8 cellular contexts compared by ENCODE assay signal in the genomic region with DNA sequence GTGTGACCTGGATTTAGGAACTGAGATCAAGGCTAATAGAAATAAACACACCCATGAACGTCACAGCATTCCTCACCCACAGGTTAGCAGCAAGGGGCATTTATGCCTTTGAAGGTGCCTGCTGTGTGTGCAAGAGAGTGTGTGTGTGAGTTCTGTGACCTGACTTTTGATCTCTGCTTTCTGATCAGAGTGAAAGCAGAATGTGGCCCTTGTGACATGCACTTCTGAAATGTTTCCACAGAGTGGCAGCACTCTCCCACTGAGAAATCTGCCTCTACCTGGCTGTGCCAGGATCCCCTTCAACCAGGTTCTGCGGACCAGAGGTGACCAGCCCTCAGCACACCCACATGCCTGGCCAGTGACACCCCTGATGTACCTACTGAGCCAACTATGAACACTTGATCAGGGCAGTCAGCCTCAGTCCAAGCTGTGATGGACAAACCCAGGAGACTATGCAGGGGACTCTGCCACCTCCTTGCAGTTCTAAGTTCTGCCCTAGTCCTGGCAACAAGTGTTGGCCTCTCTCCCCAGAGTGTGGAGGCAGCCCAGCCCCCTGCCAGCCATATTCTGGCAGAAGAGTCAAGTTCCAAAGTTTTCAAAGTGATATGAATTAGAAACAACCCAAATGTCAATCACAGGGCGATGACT. TPM values are rescaled to one million over a fixed set of nuclear protein-coding genes. Genes with fewer than 3 reads are reported as not detected.
A peak's percentile ranks its signal among the peaks of the same experiment; 100 is the strongest.
DNase-seq lines count a peak whose midpoint lies in the region; ATAC-seq, FAIRE-seq and TF ChIP-seq lines count a peak whose summit lies in the region.

No MANE protein-coding gene starts in this region.

- TF ChIP-seq POLR2A in GM12878 (IDR thresholded peaks at IDR 0.05; ENCODE audit: low read depth, low read length): no peak
- TF ChIP-seq POLR2A in upper lobe of left lung (IDR thresholded peaks at IDR 0.05): no peak

- TF ChIP-seq RAD21 in GM12878 (IDR thresholded peaks at IDR 0.05; ENCODE audit: insufficient read depth, low read depth, low read length): peak; percentile 55

- peak; percentile 18 for TF ChIP-seq CTCF in AG04449 (IDR thresholded peaks at IDR 0.05; ENCODE audit: insufficient read depth, low read length, missing control alignments)
- peak; percentile 81 for TF ChIP-seq CTCF in GM12864 (IDR thresholded peaks at IDR 0.05; ENCODE audit: low read depth, low read length, missing control alignments)
- TF ChIP-seq CTCF in GM12878 (IDR thresholded peaks at IDR 0.05 in 2 of 3, conservative IDR thresholded peaks at IDR 0.05 in 1 of 3; ENCODE audit: control insufficient read depth in 2 of 3, extremely low read depth in 1 of 3, insufficient read depth in 1 of 3, low read depth in 3 of 3, low read length in 3 of 3): peak; percentile 66 to 71 (median 69); a peak in 5 of 6 replicates
- peak; percentile 44 for TF ChIP-seq CTCF in kidney epithelial cell (IDR thresholded peaks at IDR 0.05; ENCODE audit: insufficient read depth, low read length, poor library complexity, severe bottlenecking)
- TF ChIP-seq CTCF in upper lobe of left lung (IDR thresholded peaks at IDR 0.05): peak; percentile 26 to 80 (median 50)

- no peaks in the 10 kb centered on the region for H3K36me3 ChIP-seq in GM12878 (ENCODE audit: control insufficient read depth in 2 of 2, insufficient read depth in 2 of 2, low read length in 1 of 2)
- no peaks in the 10 kb centered on the region for H3K36me3 ChIP-seq in kidney epithelial cell (ENCODE audit: control insufficient read depth, insufficient read depth, low read length)
- H3K36me3 ChIP-seq in upper lobe of left lung: no peaks in the 10 kb centered on the region

- H3K79me2 ChIP-seq in GM12878 (ENCODE audit: control insufficient read depth, insufficient read depth, low read length): no peaks in the 10 kb centered on the region

- TF ChIP-seq EP300 in GM12878 (IDR thresholded peaks at IDR 0.05; ENCODE audit: borderline replicate concordance in 1 of 2, control insufficient read depth in 1 of 2, low read depth in 2 of 2, low read length in 2 of 2) (no peak), upper lobe of left lung (IDR thresholded peaks at IDR 0.05) (no peak)

- 31% methylated on average over 3 of the region's 3 CpGs for WGBS in GM12878 (ENCODE audit: insufficient coverage, insufficient replicate concordance, low lambda C conversion rate, missing lambda C conversion rate)
- WGBS in upper lobe of left lung, 2 donors: 43 to 55% methylated on average over 2 to 3 of the region's 3 CpGs

- DNase-seq in AG04449 (ENCODE audit: low read depth, low spot score) (no peak), GM12864 (ENCODE audit: low read depth) (no peak), NCI-H69 (lab: John Stamatoyannopoulos, UW) (peak; percentile 71), GM12878 (ENCODE audit: low read depth, low spot score) (no peak), kidney epithelial cell (ENCODE audit: low read depth) (no peak), upper lobe of left lung (peak in 1 of 2 donors; percentile 29), AG08396 (ENCODE audit: low spot score) (no peak)

- H3K4me1 ChIP-seq in GM12878 (ENCODE audit: control insufficient read depth, insufficient read depth, low read length) (no peaks in the 10 kb centered on the region), upper lobe of left lung (peaks cover 0 to 5% (median 0%) of the 10 kb centered on the region in 4 donors)

- POLR2A ChIA-PET in AG04449 (lab: Yijun Ruan, JAX): no interaction called here
- POLR2A ChIA-PET in GM12878 (lab: Charles Lee): no interaction called here

- intact Hi-C loops in GM12878 (cut with micrococcal nuclease; ENCODE audit: unreplicated experiment): loop anchor here (1.0 kb wide), 1 partner anchor 189 kb away; no protein-coding TSS in a partner anchor

- peaks cover 0 to 3% of the 10 kb centered on the region in 2 experiments; a peak in 2 of 4 replicates for H3K27me3 ChIP-seq in GM12878 (replicated peaks in 1 of 2; ENCODE audit: control insufficient read depth in 2 of 2, insufficient read depth in 2 of 2, low read length in 1 of 2)
- H3K27me3 ChIP-seq in kidney epithelial cell (ENCODE audit: control insufficient read depth, insufficient read depth, low read length): peaks cover 6% of the 10 kb centered on the region
- H3K27me3 ChIP-seq in upper lobe of left lung: no peaks in the 10 kb centered on the region

- no peak overlapping the region for H3K4me2 ChIP-seq in GM12878 (ENCODE audit: control insufficient read depth, insufficient read depth)

- H3K27ac ChIP-seq in GM12878 (ENCODE audit: control insufficient read depth, insufficient read depth) (no peak overlapping the region), upper lobe of left lung (no peak overlapping the region)

- no peaks in the 10 kb centered on the region for H4K20me1 ChIP-seq in GM12878 (ENCODE audit: control insufficient read depth, insufficient read depth)

- H3K4me3 ChIP-seq in AG04449 (ENCODE audit: low read depth, low read length) (no peak overlapping the region), GM12864 (ENCODE audit: low read depth, low read length) (no peak overlapping the region), GM12878 (no peak overlapping the region), kidney epithelial cell (ENCODE audit: low read depth, low read length) (no peak overlapping the region), upper lobe of left lung (no peak overlapping the region)

- ATAC-seq in HG02885 (IDR thresholded peaks at IDR 0.05; ENCODE audit: poor library complexity, unreplicated experiment) (peak; percentile 71), GM12878 (peak; percentile 90), upper lobe of left lung (ENCODE audit: low FRiP score in 2 of 2) (peak; percentile 42 to 52)

- H3K9ac ChIP-seq in GM12878 (ENCODE audit: control insufficient read depth, insufficient read depth, low read length): no peak overlapping the region

- CTCF ChIA-PET in AG04449 (lab: Yijun Ruan, JAX) (interaction anchor here (1.0 to 5.0 kb wide), 5 partner anchors 8 to 190 kb away, joined by 3 to 38 read pairs (median 5); no protein-coding TSS in a partner anchor), GM12878 (lab: Yijun Ruan, JAX) (interaction anchor here (0.7 to 3.6 kb wide), 8 partner anchors 11 to 195 kb away, joined by 3 to 29 read pairs (median 4); no protein-coding TSS in a partner anchor)

- RAD21 ChIA-PET in GM12878 (lab: Charles Lee; ENCODE audit: unreplicated experiment): interaction anchor here (1.0 to 1.5 kb wide), 2 partner anchors 11 to 20 kb away, joined by 3 read pairs; no protein-coding TSS in a partner anchor

- H2AFZ ChIP-seq in GM12878 (ENCODE audit: control insufficient read depth, low read depth, low read length): no peak overlapping the region

- SMC1A ChIA-PET in GM12878 (lab: Charles Lee; ENCODE audit: uncharacterized antibody, unreplicated experiment): interaction anchor here (0.7 to 1.5 kb wide), 5 partner anchors 10 to 510 kb away, joined by 3 to 4 read pairs (median 4); no protein-coding TSS in a partner anchor

- H3K9me3 ChIP-seq in GM12878 (replicated peaks; ENCODE audit: control insufficient read depth, insufficient read depth, low read length): no peaks in the 10 kb centered on the region
- no peaks in the 10 kb centered on the region for H3K9me3 ChIP-seq in upper lobe of left lung

- no TSS peak for BruUV-seq in GM12878 (replicated peaks; lab: Mats Ljungman, UMichigan)

- FAIRE-seq in GM12878 (lab: Jason Lieb, UNC): peak; percentile 92

- in situ Hi-C loops in GM12878 (cut with MboI): no loop called here

TF ChIP-seq in GM12878, 131 proteins besides CTCF, POLR2A, EP300 and RAD21:
- peak; percentile 79 for TF ChIP-seq SMC3 (IDR thresholded peaks at IDR 0.05; ENCODE audit: borderline replicate concordance, low read length)
- no peak for TF ChIP-seq YBX1 (IDR thresholded peaks at IDR 0.05)

RNA-seq across cellular contexts. Expression of gene RXRG, which starts 41.0 kb away (rescaled TPM):
- total RNA-seq in GM12878 (2013; cell fraction: nucleolus; rRNA removed): not detected in 2 replicates
- total RNA-seq in GM12878 (2014; rRNA removed) (not detected in 2 replicates), GM12878 (2014; rRNA removed; fragmentation: Illumina TruSeq; extraction: Trizol) (not detected in 2 replicates), GM12878 (2021) (not detected in 2 replicates), kidney epithelial cell (not detected in 2 replicates), upper lobe of left lung (1 to 10 TPM in 4 of 6 donors, not detected in 2; 2.3 to 6.1 (median 3.4) TPM)
- polyA plus RNA-seq in GM12878 (2011; ENCODE audit: low read depth): not detected
- polyA plus RNA-seq in GM12878 (2011; rRNA removed) (not detected in 2 replicates), GM12878 (2014; fragmentation: Illumina TruSeq; extraction: Trizol) (not detected in 2 replicates), GM12878 (2014; fragmentation: Nextera tagmentation; extraction: Ambion mirVana) (not detected), GM12878 (2014; rRNA removed) (not detected in 2 replicates), GM12878 (2016; fragmentation: Nextera tagmentation; extraction: Ambion mirVana) (under 1 TPM in 1 of 2 experiments, not detected in 1; 0.10 TPM)
- polyA plus RNA-seq in GM12878 (2011; cell fraction: cytosol; rRNA removed): not detected in 2 replicates
- not detected in 2 replicates for polyA plus RNA-seq in GM12878 (2011; cell fraction: nucleus; rRNA removed)
- not detected in 2 replicates for polyA plus RNA-seq in GM12878 (2012)
- polyA minus RNA-seq in GM12878 (2011; rRNA and poly(A)+ RNA removed): not detected in 2 replicates
- polyA minus RNA-seq in GM12878 (2011; cell fraction: cytosol; rRNA and poly(A)+ RNA removed): not detected in 2 replicates
- not detected in 2 replicates for polyA minus RNA-seq in GM12878 (2011; cell fraction: nucleus; rRNA and poly(A)+ RNA removed)

RNA-seq across cellular contexts. Expression of gene LMX1A, which starts 47.4 kb away (rescaled TPM):
- total RNA-seq in GM12878 (2013; cell fraction: nucleolus; rRNA removed): not detected in 2 replicates
- not detected in 2 replicates for total RNA-seq in GM12878 (2014; rRNA removed)
- not detected in 2 replicates for total RNA-seq in GM12878 (2014; rRNA removed; fragmentation: Illumina TruSeq; extraction: Trizol)
- not detected in 2 replicates for total RNA-seq in GM12878 (2021)
- polyA plus RNA-seq in GM12878 (2011; ENCODE audit: low read depth): not detected
- polyA plus RNA-seq in GM12878 (2011; rRNA removed): not detected in 2 replicates
- polyA plus RNA-seq in GM12878 (2011; cell fraction: cytosol; rRNA removed): not detected in 2 replicates
- polyA plus RNA-seq in GM12878 (2011; cell fraction: nucleus; rRNA removed): not detected in 2 replicates
- polyA plus RNA-seq in GM12878 (2012): not detected in 2 replicates
- polyA plus RNA-seq in GM12878 (2014; fragmentation: Illumina TruSeq; extraction: Trizol): not detected in 2 replicates
- not detected for polyA plus RNA-seq in GM12878 (2014; fragmentation: Nextera tagmentation; extraction: Ambion mirVana)
- not detected in 2 replicates for polyA plus RNA-seq in GM12878 (2014; rRNA removed)
- polyA plus RNA-seq in GM12878 (2016; fragmentation: Nextera tagmentation; extraction: Ambion mirVana): not detected
- polyA minus RNA-seq in GM12878 (2011; rRNA and poly(A)+ RNA removed): not detected in 2 replicates
- polyA minus RNA-seq in GM12878 (2011; cell fraction: cytosol; rRNA and poly(A)+ RNA removed): not detected in 2 replicates
- not detected in 2 replicates for polyA minus RNA-seq in GM12878 (2011; cell fraction: nucleus; rRNA and poly(A)+ RNA removed)
- total RNA-seq in kidney epithelial cell: not detected in 2 replicates
- under 1 TPM in 2 of 6 donors, not detected in 4; 0.33 to 0.67 TPM for total RNA-seq in upper lobe of left lung

Comparison
In these comparisons a context has a peak if more than half of its experiments do, and no peak if none do; other contexts are left out.
1. CTCF ChIP-seq: peak in every context shown above with its lines; median percentile 81 in GM12864; 69 in GM12878; 50 in upper lobe of left lung; 44 in kidney epithelial cell; 18 in AG04449.